1 cellular context compared by ENCODE assay signal in the genomic region with DNA sequence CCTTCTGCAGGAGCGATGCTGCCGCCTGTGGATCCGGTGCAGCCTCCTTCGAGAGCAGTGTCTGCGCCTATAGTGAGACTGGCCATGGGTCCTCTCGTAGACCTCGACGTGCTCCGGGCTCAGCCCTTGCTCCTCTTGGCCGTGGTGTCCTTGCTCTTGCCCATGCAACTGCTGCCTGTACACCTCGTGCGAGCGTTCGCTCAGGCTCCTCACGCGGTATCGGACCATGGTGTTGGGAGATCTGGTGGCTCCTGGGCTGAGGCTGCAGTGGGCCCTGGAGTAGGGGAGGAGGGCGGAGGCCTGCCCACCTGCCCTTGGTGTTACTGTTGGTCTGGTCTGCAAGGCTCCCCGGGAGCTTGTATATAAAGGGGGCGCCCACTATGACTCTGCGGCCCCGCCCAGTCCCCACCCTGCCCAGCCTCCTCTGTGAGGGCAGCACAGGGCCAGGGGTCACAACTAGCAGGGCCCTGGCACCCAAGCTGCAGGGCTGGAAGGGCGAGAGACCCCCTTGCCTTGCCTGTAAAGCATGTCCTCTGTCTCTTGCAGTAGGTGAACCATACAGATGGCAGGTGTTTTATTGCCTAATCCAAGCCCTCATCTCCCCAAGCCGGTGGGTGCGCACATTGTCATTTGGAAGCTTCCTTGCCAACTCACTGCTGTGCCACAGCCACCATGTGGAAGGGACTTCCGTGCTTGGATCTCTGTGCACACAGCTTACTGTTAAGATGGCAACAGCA.
TF ChIP-seq lines count a peak whose summit lies in the region.

Gene PRM2, minus strand, starts transcription at position 338 of the 737 bp plus-strand sequence. Its CDS starts 110 bp downstream, at position 228.

TF ChIP-seq in HepG2, 621 proteins besides CTCF, POLR2A, EP300 and RAD21 (continued from another document):
- TF ChIP-seq, protein P1, sequence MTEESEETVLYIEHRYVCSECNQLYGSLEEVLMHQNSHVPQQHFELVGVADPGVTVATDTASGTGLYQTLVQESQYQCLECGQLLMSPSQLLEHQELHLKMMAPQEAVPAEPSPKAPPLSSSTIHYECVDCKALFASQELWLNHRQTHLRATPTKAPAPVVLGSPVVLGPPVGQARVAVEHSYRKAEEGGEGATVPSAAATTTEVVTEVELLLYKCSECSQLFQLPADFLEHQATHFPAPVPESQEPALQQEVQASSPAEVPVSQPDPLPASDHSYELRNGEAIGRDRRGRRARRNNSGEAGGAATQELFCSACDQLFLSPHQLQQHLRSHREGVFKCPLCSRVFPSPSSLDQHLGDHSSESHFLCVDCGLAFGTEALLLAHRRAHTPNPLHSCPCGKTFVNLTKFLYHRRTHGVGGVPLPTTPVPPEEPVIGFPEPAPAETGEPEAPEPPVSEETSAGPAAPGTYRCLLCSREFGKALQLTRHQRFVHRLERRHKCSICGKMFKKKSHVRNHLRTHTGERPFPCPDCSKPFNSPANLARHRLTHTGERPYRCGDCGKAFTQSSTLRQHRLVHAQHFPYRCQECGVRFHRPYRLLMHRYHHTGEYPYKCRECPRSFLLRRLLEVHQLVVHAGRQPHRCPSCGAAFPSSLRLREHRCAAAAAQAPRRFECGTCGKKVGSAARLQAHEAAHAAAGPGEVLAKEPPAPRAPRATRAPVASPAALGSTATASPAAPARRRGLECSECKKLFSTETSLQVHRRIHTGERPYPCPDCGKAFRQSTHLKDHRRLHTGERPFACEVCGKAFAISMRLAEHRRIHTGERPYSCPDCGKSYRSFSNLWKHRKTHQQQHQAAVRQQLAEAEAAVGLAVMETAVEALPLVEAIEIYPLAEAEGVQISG (CRISPR knock-in tag; IDR thresholded peaks at IDR 0.05) = no peak
- TF ChIP-seq ZNF768 (CRISPR knock-in tag; IDR thresholded peaks at IDR 0.05) (peak; percentile 32; the same call in 1 of the 2 replicates), MLLT10 (CRISPR knock-in tag; IDR thresholded peaks at IDR 0.05) (no peak), SRF (IDR thresholded peaks at IDR 0.05; ENCODE audit: low read depth, low read length) (no peak), GRHL1 (CRISPR knock-in tag; conservative IDR thresholded peaks at IDR 0.05) (no peak), ZNF20 (CRISPR knock-in tag; IDR thresholded peaks at IDR 0.05) (no peak), JUN (CRISPR knock-in tag; IDR thresholded peaks at IDR 0.05) (0 out of 2 replicates have a peak, but pooled peaks have one; percentile 24), ZNF331 (CRISPR knock-in tag; IDR thresholded peaks at IDR 0.05) (no peak), ELF4 (CRISPR knock-in tag; IDR thresholded peaks at IDR 0.05; ENCODE audit: borderline replicate concordance) (no peak), SNAPC2 (CRISPR knock-in tag; IDR thresholded peaks at IDR 0.05) (no peak), JDP2 (CRISPR knock-in tag; IDR thresholded peaks at IDR 0.05; ENCODE audit: borderline replicate concordance) (no peak), MEIS1 (CRISPR knock-in tag; IDR thresholded peaks at IDR 0.05; ENCODE audit: borderline replicate concordance) (no peak), TCF12 (IDR thresholded peaks at IDR 0.05) (no peak), TCF12 (CRISPR knock-in tag; IDR thresholded peaks at IDR 0.05) (no peak), CSRNP2 (CRISPR knock-in tag; conservative IDR thresholded peaks at IDR 0.05; ENCODE audit: low read depth) (no peak), XRCC5 (optimal IDR thresholded peaks at IDR 0.05; ENCODE audit: low read length) (no peak), ZNF597 (CRISPR knock-in tag; IDR thresholded peaks at IDR 0.05) (no peak), ZBTB21 (CRISPR knock-in tag; IDR thresholded peaks at IDR 0.05) (no peak), ZNF441 (CRISPR knock-in tag; IDR thresholded peaks at IDR 0.05; ENCODE audit: borderline replicate concordance) (no peak), SSRP1 (CRISPR knock-in tag; IDR thresholded peaks at IDR 0.05) (no peak), HOXD1 (CRISPR knock-in tag; IDR thresholded peaks at IDR 0.05) (no peak), EED (CRISPR knock-in tag; IDR thresholded peaks at IDR 0.05) (0 out of 2 replicates have a peak, but pooled peaks have one; percentile 60), RNF2 (conservative IDR thresholded peaks at IDR 0.05; ENCODE audit: low read depth) (no peak), ARNTL (CRISPR knock-in tag; IDR thresholded peaks at IDR 0.05) (no peak), SP140L (CRISPR knock-in tag; IDR thresholded peaks at IDR 0.05; ENCODE audit: borderline replicate concordance) (no peak), MZF1 (CRISPR knock-in tag; IDR thresholded peaks at IDR 0.05; ENCODE audit: borderline replicate concordance) (no peak), SALL1 (CRISPR knock-in tag; IDR thresholded peaks at IDR 0.05) (0 out of 2 replicates have a peak, but pooled peaks have one; percentile 3), ZNF350 (CRISPR knock-in tag; IDR thresholded peaks at IDR 0.05; ENCODE audit: borderline replicate concordance, low read depth) (no peak), ZNF766 (CRISPR knock-in tag; IDR thresholded peaks at IDR 0.05; ENCODE audit: borderline replicate concordance) (no peak), ZNF672 (CRISPR knock-in tag; IDR thresholded peaks at IDR 0.05) (no peak)
- TF ChIP-seq, protein P2, sequence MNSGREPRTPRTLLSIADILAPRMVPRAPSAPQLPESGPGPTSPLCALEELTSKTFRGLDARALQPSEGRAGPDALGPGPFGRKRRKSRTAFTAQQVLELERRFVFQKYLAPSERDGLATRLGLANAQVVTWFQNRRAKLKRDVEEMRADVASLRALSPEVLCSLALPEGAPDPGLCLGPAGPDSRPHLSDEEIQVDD (CRISPR knock-in tag; IDR thresholded peaks at IDR 0.05; ENCODE audit: borderline replicate concordance) = 0 out of 2 replicates have a peak, but pooled peaks have one; percentile 21
- TF ChIP-seq, protein P3, sequence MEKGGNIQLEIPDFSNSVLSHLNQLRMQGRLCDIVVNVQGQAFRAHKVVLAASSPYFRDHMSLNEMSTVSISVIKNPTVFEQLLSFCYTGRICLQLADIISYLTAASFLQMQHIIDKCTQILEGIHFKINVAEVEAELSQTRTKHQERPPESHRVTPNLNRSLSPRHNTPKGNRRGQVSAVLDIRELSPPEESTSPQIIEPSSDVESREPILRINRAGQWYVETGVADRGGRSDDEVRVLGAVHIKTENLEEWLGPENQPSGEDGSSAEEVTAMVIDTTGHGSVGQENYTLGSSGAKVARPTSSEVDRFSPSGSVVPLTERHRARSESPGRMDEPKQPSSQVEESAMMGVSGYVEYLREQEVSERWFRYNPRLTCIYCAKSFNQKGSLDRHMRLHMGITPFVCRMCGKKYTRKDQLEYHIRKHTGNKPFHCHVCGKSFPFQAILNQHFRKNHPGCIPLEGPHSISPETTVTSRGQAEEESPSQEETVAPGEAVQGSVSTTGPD (CRISPR knock-in tag; IDR thresholded peaks at IDR 0.05) = no peak
